Comparison of ENCODE assay signal across 18 cellular contexts in the genomic region with DNA sequence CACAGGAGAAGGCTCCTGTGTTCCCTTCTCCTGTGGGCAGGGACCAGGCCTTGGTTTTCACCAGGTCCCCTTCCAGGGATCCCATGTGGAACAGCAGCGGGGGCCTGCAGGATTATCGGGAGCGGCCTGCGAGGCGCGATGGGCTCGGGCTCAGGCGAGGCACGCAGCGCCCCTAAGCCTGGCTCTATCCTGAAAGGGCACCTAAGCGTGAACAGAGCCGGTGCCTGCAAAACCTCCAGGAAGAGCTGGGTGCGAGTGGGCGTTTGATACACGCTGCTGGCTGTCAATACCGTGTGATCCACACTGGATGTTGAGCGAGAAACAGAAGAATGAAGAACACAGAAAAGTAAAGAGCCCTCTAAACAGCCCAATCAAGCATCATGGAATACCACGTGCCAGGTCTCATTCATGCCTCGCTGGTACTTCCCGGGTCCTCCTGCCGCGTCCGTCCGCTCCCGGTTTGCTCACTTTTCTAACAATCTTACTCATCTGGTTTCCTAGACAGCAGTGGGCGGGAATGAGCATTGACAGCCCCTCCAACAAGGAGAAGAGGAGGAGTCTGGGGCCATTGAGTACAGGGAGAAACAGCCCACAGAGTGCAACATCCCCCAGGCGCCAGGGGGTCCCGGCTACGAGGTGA. TPM values are rescaled to one million over a fixed set of nuclear protein-coding genes. Genes with fewer than 3 reads are reported as not detected.
A peak's percentile ranks its signal among the peaks of the same experiment; 100 is the strongest.
DNase-seq lines count a peak whose midpoint lies in the region; TF ChIP-seq lines count a peak whose summit lies in the region.
"Had no signal": no experiment of that assay in that cellular context is flagged by ENCODE, and none has a peak within 500 bp of the region (broad histone marks: within the 10 kb centered on the region; RNA-seq: fewer than 3 reads in every experiment).

No MANE protein-coding gene starts in this region.

- TF ChIP-seq EP300 in esophagus muscularis mucosa (IDR thresholded peaks at IDR 0.05): no peak
- no peak for TF ChIP-seq EP300 in tibial nerve (IDR thresholded peaks at IDR 0.05)

- DNase-seq in SJSA1 (ENCODE audit: low read depth in 1 of 2, low spot score in 2 of 2) (peak in 1 of 2 experiments; percentile 29), esophagus muscularis mucosa (ENCODE audit: extremely low spot score) (no peak), tibial nerve (ENCODE audit: low spot score in 2 of 2) (no peak), RKO (ENCODE audit: low spot score) (no peak), NCI-H2029 (lab: John Stamatoyannopoulos, UW) (no peak), GM19238 (ENCODE audit: insufficient read length, low spot score) (no peak)
- no peak for DNase-seq in effector CD4-positive, alpha-beta T cell
- DNase-seq: activated CD4-positive, alpha-beta memory T cell treated with anti-CD3 and anti-CD28 coated beads, Interleukin-2, amount 10 ng/mL, durations not matched to agents 7 days and 5 days; activated effector memory CD4-positive, alpha-beta T cell treated with anti-CD3 and anti-CD28 coated beads, Interleukin-2, amount 50 U/mL, for 16 hours; CD8-positive, alpha-beta memory T cell; H9; KBM-7; NCI-H187; NCI-H526 treated with DMSO at 0.1 percent for 48 hours; RPMI8226; stimulated activated naive CD8-positive, alpha-beta T cell treated with anti-CD3 and anti-CD28 coated beads, Interleukin-15, Interleukin-2, amounts not matched to agents 100 U/mL and 50 U/mL, for 24 hours; T-helper 9 cell had no signal

- intact Hi-C loops in esophagus muscularis mucosa (cut with DNase I): no loop called here

- 82% methylated on average over 21 of the region's 29 CpGs for WGBS in esophagus muscularis mucosa
- WGBS in tibial nerve, 2 donors: 76 to 78% methylated on average over 29 of the region's 29 CpGs

- no peaks in the 10 kb centered on the region for H3K9me3 ChIP-seq in SJSA1 (replicated peaks)
- no peaks in the 10 kb centered on the region for H3K9me3 ChIP-seq in esophagus muscularis mucosa
- no peaks in the 10 kb centered on the region for H3K9me3 ChIP-seq in muscle layer of duodenum (ENCODE audit: control insufficient read depth in 1 of 2, low read length in 2 of 2)
- H3K9me3 ChIP-seq in tibial nerve: no peaks in the 10 kb centered on the region

- H3K27ac ChIP-seq in SJSA1 (peak overlapping the region; percentile 78), esophagus muscularis mucosa (replicated peaks in 1 of 4) (peak overlapping the region; percentile 82 to 94 (median 88)), muscle layer of duodenum (ENCODE audit: low read length) (peak overlapping the region; percentile 65), tibial nerve (peak overlapping the region; percentile 47 to 92 (median 77))

- peaks cover 58% of the 10 kb centered on the region for H3K4me1 ChIP-seq in SJSA1 (replicated peaks)
- H3K4me1 ChIP-seq in esophagus muscularis mucosa: peaks cover 81 to 99% (median 95%) of the 10 kb centered on the region in 4 donors
- peaks cover 35 to 76% of the 10 kb centered on the region in 2 donors for H3K4me1 ChIP-seq in muscle layer of duodenum (ENCODE audit: control insufficient read depth in 1 of 2, insufficient read depth in 2 of 2, low read length in 2 of 2)
- peaks cover 0 to 98% (median 73%) of the 10 kb centered on the region in 4 donors for H3K4me1 ChIP-seq in tibial nerve

- peaks cover 26% of the 10 kb centered on the region for H3K36me3 ChIP-seq in SJSA1
- H3K36me3 ChIP-seq in esophagus muscularis mucosa: peaks cover 0 to 16% (median 2%) of the 10 kb centered on the region in 4 donors
- H3K36me3 ChIP-seq in muscle layer of duodenum (ENCODE audit: control insufficient read depth in 1 of 2, insufficient read depth in 2 of 2, low read length in 2 of 2): peaks cover 4 to 8% of the 10 kb centered on the region in 2 donors
- peaks cover 0 to 18% (median 0%) of the 10 kb centered on the region in 3 donors for H3K36me3 ChIP-seq in tibial nerve

- H3K4me3 ChIP-seq in SJSA1 (no peak overlapping the region), esophagus muscularis mucosa (no peak overlapping the region), muscle layer of duodenum (ENCODE audit: low read depth in 1 of 2, low read length in 2 of 2) (no peak overlapping the region), tibial nerve (no peak overlapping the region)

- TF ChIP-seq POLR2A in esophagus muscularis mucosa (IDR thresholded peaks at IDR 0.05; ENCODE audit: low read depth) (no peak), tibial nerve (IDR thresholded peaks at IDR 0.05) (no peak)

- H3K27me3 ChIP-seq in SJSA1 (replicated peaks) (no peaks in the 10 kb centered on the region), esophagus muscularis mucosa (no peaks in the 10 kb centered on the region), muscle layer of duodenum (ENCODE audit: low read depth, low read length) (no peaks in the 10 kb centered on the region), tibial nerve (no peaks in the 10 kb centered on the region)

- TF ChIP-seq CTCF in esophagus muscularis mucosa (IDR thresholded peaks at IDR 0.05) (no peak), tibial nerve (IDR thresholded peaks at IDR 0.05) (no peak)

RNA-seq across cellular contexts. Expression of gene OSBPL5, which starts 12.5 kb away (rescaled TPM):
- total RNA-seq in SJSA1 (2014; rRNA removed; shearing (Covaris generic)): 45.3 and 46.0 TPM in 2 replicates
- 100 to 1,000 TPM in 1 of 4 donors, 10 to 100 TPM in 3; 59.6 to 119 (median 71.7) TPM for total RNA-seq in esophagus muscularis mucosa
- 100 to 1,000 TPM in 2 of 4 donors, 10 to 100 TPM in 2; 58.8 to 168 (median 106) TPM for total RNA-seq in tibial nerve
